In genomic region chr19:46378268-46378667, GRCh38 we compare ENCODE assay signal across 11 cellular contexts. TPM values are rescaled to one million over a fixed set of nuclear protein-coding genes. Genes with fewer than 3 reads are reported as not detected.
DNase-seq lines count a peak whose midpoint lies in the region; ATAC-seq and TF ChIP-seq lines count a peak whose summit lies in the region.
"Had no signal": no experiment of that assay in that cellular context is flagged by ENCODE, and none has a peak within 500 bp of the region (broad histone marks: within the 10 kb centered on the region; RNA-seq: fewer than 3 reads in every experiment).

No MANE protein-coding gene starts in this region.

- H3K9me3 Mint-ChIP-seq in T-helper 2 cell treated with Interferon-gamma antibody and Interleukin-4, amounts not matched to agents 5 μg/mL and 100 μg/mL, for 36 hours = no peaks in the 10 kb centered on the region
- H3K9me3 Mint-ChIP-seq: stimulated activated effector memory CD8-positive, alpha-beta T cell treated with anti-CD3 and anti-CD28 coated beads, Interleukin-12 subunit alpha, Interleukin-12 subunit beta, amount 100 ng/mL, for 72 hours had no signal

- no peaks in the 10 kb centered on the region for H3K27me3 Mint-ChIP-seq in T-helper 2 cell treated with Interferon-gamma antibody and Interleukin-4, amounts not matched to agents 5 μg/mL and 100 μg/mL, for 36 hours (ENCODE audit: low read depth)

- no peaks in the 10 kb centered on the region for H3K9me2 ChIP-seq in hepatocyte (replicated peaks; ENCODE audit: insufficient read depth)

- H3K36me3 ChIP-seq in hepatocyte (replicated peaks; ENCODE audit: insufficient read depth, low read depth) (peaks cover 6% of the 10 kb centered on the region), suprapubic skin (peaks cover 58% of the 10 kb centered on the region)

- peaks cover 2% of the 10 kb centered on the region for H3K4me1 Mint-ChIP-seq in T-helper 2 cell treated with Interferon-gamma antibody and Interleukin-4, amounts not matched to agents 5 μg/mL and 100 μg/mL, for 36 hours (ENCODE audit: low read depth)

- H3K4me2 ChIP-seq in hepatocyte = no peak overlapping the region

- H3K79me2 ChIP-seq in hepatocyte = peaks cover 28% of the 10 kb centered on the region

- H3K4me1 ChIP-seq in hepatocyte (ENCODE audit: insufficient read depth) = peaks cover 12% of the 10 kb centered on the region
- peaks cover 43% of the 10 kb centered on the region for H3K4me1 ChIP-seq in suprapubic skin

- peaks cover 3% of the 10 kb centered on the region for H4K20me1 ChIP-seq in hepatocyte (ENCODE audit: insufficient read depth, poor library complexity, severe bottlenecking)

- ATAC-seq in HG03571 (IDR thresholded peaks at IDR 0.05; ENCODE audit: unreplicated experiment) = no peak
- no peak for ATAC-seq in HG02981 (IDR thresholded peaks at IDR 0.05; ENCODE audit: unreplicated experiment)
- ATAC-seq: stimulated activated effector memory CD8-positive, alpha-beta T cell treated with anti-CD3 and anti-CD28 coated beads, Interleukin-12 subunit alpha, Interleukin-12 subunit beta, amount 100 ng/mL, for 72 hours had no signal

- no peak for TF ChIP-seq CTCF in cardiac fibroblast (IDR thresholded peaks at IDR 0.05; ENCODE audit: low read depth, low read length)
- no peak for TF ChIP-seq CTCF in hepatocyte (IDR thresholded peaks at IDR 0.05; ENCODE audit: poor library complexity)
- no peak for TF ChIP-seq CTCF in suprapubic skin (IDR thresholded peaks at IDR 0.05)

- TF ChIP-seq EP300 in suprapubic skin (IDR thresholded peaks at IDR 0.05) = no peak

- H3K27ac ChIP-seq in hepatocyte (peak overlapping the region; percentile 43), suprapubic skin (peak overlapping the region; percentile 61)

- H3K4me3 Mint-ChIP-seq in T-helper 2 cell treated with Interferon-gamma antibody and Interleukin-4, amounts not matched to agents 5 μg/mL and 100 μg/mL, for 36 hours = no peak overlapping the region
- H3K4me3 Mint-ChIP-seq: stimulated activated effector memory CD8-positive, alpha-beta T cell treated with anti-CD3 and anti-CD28 coated beads, Interleukin-12 subunit alpha, Interleukin-12 subunit beta, amount 100 ng/mL, for 72 hours had no signal

- no peak overlapping the region for H3K27ac Mint-ChIP-seq in T-helper 2 cell treated with Interferon-gamma antibody and Interleukin-4, amounts not matched to agents 5 μg/mL and 100 μg/mL, for 36 hours
- H3K27ac Mint-ChIP-seq: stimulated activated effector memory CD8-positive, alpha-beta T cell treated with anti-CD3 and anti-CD28 coated beads, Interleukin-12 subunit alpha, Interleukin-12 subunit beta, amount 100 ng/mL, for 72 hours had no signal

- DNase-seq in LHCN-M2 (ENCODE audit: low read depth) (peak; percentile 61), cardiac fibroblast (ENCODE audit: low read depth in 2 of 2) (peak; percentile 71 to 78), hepatocyte (ENCODE audit: low spot score) (peak; percentile 30), suprapubic skin (ENCODE audit: low spot score in 2 of 2) (no peak), NCI-H526 (lab: John Stamatoyannopoulos, UW) (no peak)
- DNase-seq in T-helper 2 cell treated with Interferon-gamma antibody and Interleukin-4, amounts not matched to agents 5 μg/mL and 100 μg/mL, for 36 hours (ENCODE audit: low spot score) = no peak
- DNase-seq: NCI-H1092 had no signal

- H3K4me3 ChIP-seq in cardiac fibroblast (replicated peaks in 1 of 2; ENCODE audit: low read depth in 2 of 2, low read length in 2 of 2) (no peak overlapping the region), hepatocyte (no peak overlapping the region), suprapubic skin (no peak overlapping the region)
- H3K4me3 ChIP-seq: lung had no signal

- peaks cover 42% of the 10 kb centered on the region for H3K36me3 Mint-ChIP-seq in T-helper 2 cell treated with Interferon-gamma antibody and Interleukin-4, amounts not matched to agents 5 μg/mL and 100 μg/mL, for 36 hours (ENCODE audit: low read depth)

- TF ChIP-seq POLR2A in suprapubic skin (IDR thresholded peaks at IDR 0.05) = no peak

- 25% methylated on average over 2 of the region's 2 CpGs for WGBS in hepatocyte (ENCODE audit: low lambda C conversion rate, missing lambda C conversion rate)
- WGBS in suprapubic skin = 18% methylated on average over 2 of the region's 2 CpGs

- no peak overlapping the region for H2AFZ ChIP-seq in hepatocyte

- no peaks in the 10 kb centered on the region for H3K9me3 ChIP-seq in hepatocyte (ENCODE audit: low read depth)
- no peaks in the 10 kb centered on the region for H3K9me3 ChIP-seq in suprapubic skin

- H3K27me3 ChIP-seq in hepatocyte (no peaks in the 10 kb centered on the region), suprapubic skin (no peaks in the 10 kb centered on the region)

RNA-seq across cellular contexts. Expression of gene PPP5C, which starts 31.4 kb away (rescaled TPM):
- total RNA-seq in LHCN-M2 (2014; rRNA removed) = 89.7 and 97.8 TPM in 2 replicates
- polyA plus RNA-seq in LHCN-M2 (2012) = 64.1 TPM
- 48.6 and 51.2 TPM in 2 replicates for total RNA-seq in hepatocyte
- 67.6 and 68.8 TPM in 2 replicates for polyA plus RNA-seq in hepatocyte
- total RNA-seq in suprapubic skin = 10 to 100 TPM; 38.2 to 66.0 (median 51.3) TPM

RNA-seq across cellular contexts. Expression of gene CCDC8, which starts 35.1 kb away (rescaled TPM):
- total RNA-seq in LHCN-M2 (2014; rRNA removed) (17.5 and 18.5 TPM in 2 replicates), hepatocyte (36.4 and 51.7 TPM in 2 replicates), suprapubic skin (1 to 10 TPM; 1.6 to 6.5 (median 3.3) TPM)
- 6.6 TPM for polyA plus RNA-seq in LHCN-M2 (2012)
- polyA plus RNA-seq in hepatocyte = 46.8 and 55.9 TPM in 2 replicates

RNA-seq across cellular contexts. Expression of gene PNMA8C, which starts 50.5 kb away (rescaled TPM):
- total RNA-seq in LHCN-M2 (2014; rRNA removed) = 0.17 TPM in 1 of 2 replicates, not detected in the other
- 0.01 TPM for polyA plus RNA-seq in LHCN-M2 (2012)
- total RNA-seq in hepatocyte = 0.27 TPM in 1 of 2 replicates, not detected in the other
- polyA plus RNA-seq in hepatocyte = not detected in 2 replicates
- total RNA-seq in suprapubic skin = under 1 TPM in 1 of 4 donors, not detected in 3; 0.13 TPM

Comparison
In these comparisons a context has a peak if more than half of its experiments do, and no peak if none do; other contexts are left out.
1. DNase-seq: peak in LHCN-M2 (single experiment), cardiac fibroblast (2 of 2) and hepatocyte (single experiment); none in suprapubic skin (0 of 2), NCI-H526 (0 of 2) and T-helper 2 cell treated with Interferon-gamma antibody and Interleukin-4, amounts not matched to agents 5 μg/mL and 100 μg/mL, for 36 hours (single experiment).